In genomic region chr16:79215289-79215688, GRCh38 we compare ENCODE assay signal across 35 cellular contexts.
"Had no signal": no experiment of that assay in that cellular context is flagged by ENCODE, and none has a peak within 500 bp of the region (broad histone marks: within the 10 kb centered on the region; RNA-seq: fewer than 3 reads in every experiment).

No MANE protein-coding gene starts in this region.

- H3K27ac ChIP-seq: ascending aorta, cardiac muscle cell, WERI-Rb-1 had no signal

- H3K9me3 Mint-ChIP-seq: activated naive CD4-positive, alpha-beta T cell treated with anti-CD3 and anti-CD28 coated beads, Interleukin-2, amount 50 U/mL, for 24 hours; activated T-cell treated with anti-CD3 and anti-CD28 coated beads, Interleukin-2, amount 50 U/mL, for 24 hours had no signal

- H3K4me3 ChIP-seq: ascending aorta, cardiac muscle cell had no signal

- H3K4me3 Mint-ChIP-seq: activated CD4-positive, alpha-beta memory T cell treated with anti-CD3 and anti-CD28 coated beads, Interleukin-2, amount 10 ng/mL, durations not matched to agents 7 days and 5 days; activated CD4-positive, alpha-beta T cell treated with anti-CD3 and anti-CD28 coated beads for 36 hours; activated CD4-positive, alpha-beta T cell treated with anti-CD3 and anti-CD28 coated beads, Interleukin-2, amount 10 ng/mL, durations not matched to agents 7 days and 5 days; activated CD8-positive, alpha-beta T cell treated with anti-CD3 and anti-CD28 coated beads, Interleukin-2, amount 10 ng/mL, durations not matched to agents 7 days and 5 days; activated naive CD4-positive, alpha-beta T cell treated with anti-CD3 and anti-CD28 coated beads, Interleukin-2, amount 10 ng/mL, durations not matched to agents 7 days and 5 days; activated naive CD4-positive, alpha-beta T cell treated with anti-CD3 and anti-CD28 coated beads, Interleukin-2, amount 50 U/mL, for 24 hours; activated naive CD8-positive, alpha-beta T cell; activated naive CD8-positive, alpha-beta T cell treated with anti-CD3 and anti-CD28 coated beads, Interleukin-2, amount 10 ng/mL, durations not matched to agents 7 days and 5 days; activated naive CD8-positive, alpha-beta T cell treated with anti-CD3 and anti-CD28 coated beads, Interleukin-2, amount 50 U/mL, for 24 hours; activated T-cell treated with anti-CD3 and anti-CD28 coated beads, Interleukin-2, amount 50 U/mL, for 24 hours; brain; central memory CD8-positive, alpha-beta T cell; T-helper 1 cell treated with Interleukin-12 subunit alpha and Interleukin-12 subunit beta and Interleukin-4 antibody, amounts not matched to agents 30 μg/mL and 1 μg/mL, for 36 hours; T-helper 2 cell treated with Interferon-gamma antibody and Interleukin-4, amounts not matched to agents 5 μg/mL and 100 μg/mL, for 36 hours; WTC11 had no signal

- H3K36me3 ChIP-seq: ascending aorta, cardiac muscle cell, WERI-Rb-1 had no signal

- H3K4me1 ChIP-seq: ascending aorta had no signal

- ATAC-seq: activated CD4-positive, alpha-beta T cell treated with anti-CD3 and anti-CD28 coated beads for 36 hours; activated CD4-positive, CD25-positive, alpha-beta regulatory T cell treated with anti-CD3 and anti-CD28 coated beads, Interleukin-2, amount 50 U/mL, for 24 hours; activated CD8-positive, alpha-beta T cell treated with anti-CD3 and anti-CD28 coated beads, Interleukin-2, amount 10 ng/mL, durations not matched to agents 7 days and 5 days; activated naive CD8-positive, alpha-beta T cell treated with anti-CD3 and anti-CD28 coated beads, Interleukin-2, amount 50 U/mL, for 24 hours; WTC11 had no signal

- H3K27me3 ChIP-seq: ascending aorta, cardiac muscle cell had no signal

- DNase-seq: activated CD4-positive, alpha-beta memory T cell treated with anti-CD3 and anti-CD28 coated beads, Interleukin-2, amount 10 ng/mL, durations not matched to agents 7 days and 5 days; activated CD4-positive, alpha-beta T cell treated with anti-CD3 and anti-CD28 coated beads for 1 hour; activated CD4-positive, alpha-beta T cell treated with anti-CD3 and anti-CD28 coated beads for 36 hours; activated CD4-positive, alpha-beta T cell treated with anti-CD3 and anti-CD28 coated beads for 48 hours; activated CD4-positive, alpha-beta T cell treated with anti-CD3 and anti-CD28 coated beads, Interleukin-2, amount 10 ng/mL, durations not matched to agents 7 days and 5 days; activated CD4-positive, alpha-beta T cell treated with anti-CD3 and anti-CD28 coated beads, Interleukin-2, amount 50 U/mL, for 48 hours; activated CD4-positive, CD25-positive, alpha-beta regulatory T cell; activated CD8-positive, alpha-beta memory T cell treated with anti-CD3 and anti-CD28 coated beads, Interleukin-2, amount 50 U/mL, for 48 hours; activated CD8-positive, alpha-beta T cell treated with anti-CD3 and anti-CD28 coated beads, Interleukin-2, amount 10 ng/mL, durations not matched to agents 7 days and 5 days; activated effector memory CD4-positive, alpha-beta T cell treated with Interleukin-2 at 50 U/mL for 16 hours; activated gamma-delta T cell; activated naive CD4-positive, alpha-beta T cell treated with anti-CD3 and anti-CD28 coated beads, Interleukin-2, amount 10 ng/mL, durations not matched to agents 7 days and 5 days; activated naive CD4-positive, alpha-beta T cell treated with Interleukin-2 at 50 U/mL for 16 hours; activated naive CD8-positive, alpha-beta T cell treated with anti-CD3 and anti-CD28 coated beads, Interleukin-2, amount 10 ng/mL, durations not matched to agents 7 days and 5 days; activated naive CD8-positive, alpha-beta T cell treated with anti-CD3 and anti-CD28 coated beads, Interleukin-2, amount 50 U/mL, for 24 hours; activated T-cell treated with anti-CD3 and anti-CD28 coated beads, Interleukin-2, amount 50 U/mL, for 24 hours; activated T-cell treated with anti-CD3 and anti-CD28 coated beads, Interleukin-2, amount 50 U/mL, for 48 hours; amygdala; anterior cingulate cortex; caudate nucleus; cerebellar nuclear complex; T-helper 1 cell; T-helper 9 cell; WERI-Rb-1 had no signal

- H3K27me3 Mint-ChIP-seq: activated CD4-positive, alpha-beta memory T cell treated with anti-CD3 and anti-CD28 coated beads, Interleukin-2, amount 10 ng/mL, durations not matched to agents 7 days and 5 days; activated CD4-positive, alpha-beta T cell treated with anti-CD3 and anti-CD28 coated beads, Interleukin-2, amount 10 ng/mL, durations not matched to agents 7 days and 5 days; activated naive CD4-positive, alpha-beta T cell treated with anti-CD3 and anti-CD28 coated beads, Interleukin-2, amount 10 ng/mL, durations not matched to agents 7 days and 5 days; activated naive CD4-positive, alpha-beta T cell treated with anti-CD3 and anti-CD28 coated beads, Interleukin-2, amount 50 U/mL, for 24 hours; activated naive CD8-positive, alpha-beta T cell; activated naive CD8-positive, alpha-beta T cell treated with anti-CD3 and anti-CD28 coated beads, Interleukin-2, amount 50 U/mL, for 24 hours; activated T-cell treated with anti-CD3 and anti-CD28 coated beads, Interleukin-2, amount 50 U/mL, for 24 hours; central memory CD8-positive, alpha-beta T cell had no signal

- H3K27ac Mint-ChIP-seq: activated CD4-positive, alpha-beta memory T cell treated with anti-CD3 and anti-CD28 coated beads, Interleukin-2, amount 10 ng/mL, durations not matched to agents 7 days and 5 days; activated CD4-positive, alpha-beta T cell treated with anti-CD3 and anti-CD28 coated beads for 36 hours; activated CD4-positive, alpha-beta T cell treated with anti-CD3 and anti-CD28 coated beads, Interleukin-2, amount 10 ng/mL, durations not matched to agents 7 days and 5 days; activated CD8-positive, alpha-beta T cell treated with anti-CD3 and anti-CD28 coated beads, Interleukin-2, amount 10 ng/mL, durations not matched to agents 7 days and 5 days; activated naive CD4-positive, alpha-beta T cell treated with anti-CD3 and anti-CD28 coated beads, Interleukin-2, amount 10 ng/mL, durations not matched to agents 7 days and 5 days; activated naive CD4-positive, alpha-beta T cell treated with anti-CD3 and anti-CD28 coated beads, Interleukin-2, amount 50 U/mL, for 24 hours; activated naive CD8-positive, alpha-beta T cell; activated naive CD8-positive, alpha-beta T cell treated with anti-CD3 and anti-CD28 coated beads, Interleukin-2, amount 10 ng/mL, durations not matched to agents 7 days and 5 days; activated naive CD8-positive, alpha-beta T cell treated with anti-CD3 and anti-CD28 coated beads, Interleukin-2, amount 50 U/mL, for 24 hours; activated T-cell treated with anti-CD3 and anti-CD28 coated beads, Interleukin-2, amount 50 U/mL, for 24 hours; activated T-helper 2 cell treated with anti-CD3 and anti-CD28 coated beads, Interferon-gamma antibody, Interleukin-2, Interleukin-4, amounts not matched to agents 10 μg/mL and 5 μg/mL and 100 μg/mL, durations not matched to agents 14 hours and 24 hours and 36 hours; brain; T-helper 1 cell treated with Interleukin-12 subunit alpha and Interleukin-12 subunit beta and Interleukin-4 antibody, amounts not matched to agents 30 μg/mL and 1 μg/mL, for 36 hours; T-helper 2 cell treated with Interferon-gamma antibody and Interleukin-4, amounts not matched to agents 5 μg/mL and 100 μg/mL, for 36 hours; WTC11 had no signal

- H3K36me3 Mint-ChIP-seq: activated naive CD4-positive, alpha-beta T cell treated with anti-CD3 and anti-CD28 coated beads, Interleukin-2, amount 10 ng/mL, durations not matched to agents 7 days and 5 days; brain had no signal
